Comparison of ENCODE assay signal across 1 cellular context in the genomic region with DNA sequence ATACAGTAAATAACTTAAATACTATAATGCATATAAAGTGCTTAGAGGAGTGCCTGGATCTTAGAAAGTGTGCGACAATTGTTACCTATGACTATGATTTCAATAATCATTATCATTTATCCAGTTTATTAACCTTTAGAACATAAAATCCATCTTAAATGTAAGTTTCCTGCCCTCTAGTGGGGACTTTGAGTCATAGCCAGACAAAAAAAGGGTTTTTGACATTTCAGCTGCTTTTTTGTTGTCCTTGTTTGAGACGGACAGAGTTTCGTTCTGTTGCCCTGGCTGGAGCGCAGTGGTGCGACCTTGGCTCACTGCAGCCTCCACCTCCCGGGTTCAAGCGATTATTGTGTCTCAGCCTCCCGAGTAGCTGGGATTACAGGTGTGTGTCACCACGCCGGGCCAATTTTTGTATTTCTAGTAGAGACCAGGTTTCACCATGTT.
TF ChIP-seq lines count a peak whose summit lies in the region.

No MANE protein-coding gene starts in this region.

TF ChIP-seq in H1, 55 proteins besides CTCF, POLR2A, EP300 and RAD21:
- TF ChIP-seq BCL11A (IDR thresholded peaks at IDR 0.05; ENCODE audit: low read depth in 2 of 2, low read length in 2 of 2) (no peak), SP2 (IDR thresholded peaks at IDR 0.05; ENCODE audit: low read length) (no peak), TCF12 (IDR thresholded peaks at IDR 0.05; ENCODE audit: low read depth, low read length) (no peak), CBX8 (IDR thresholded peaks at IDR 0.05; ENCODE audit: borderline replicate concordance, low read depth, low read length) (no peak), HDAC6 (IDR thresholded peaks at IDR 0.05; ENCODE audit: low read depth, low read length) (no peak), CEBPB (IDR thresholded peaks at IDR 0.05; ENCODE audit: low read depth, low read length) (no peak), BACH1 (IDR thresholded peaks at IDR 0.05; ENCODE audit: low read length) (no peak), RXRA (IDR thresholded peaks at IDR 0.05; ENCODE audit: insufficient read depth, low read depth, low read length) (no peak), NRF1 (IDR thresholded peaks at IDR 0.05; ENCODE audit: low read depth, low read length) (no peak), CBX5 (IDR thresholded peaks at IDR 0.05; ENCODE audit: low read depth, low read length) (no peak), RBBP5 (IDR thresholded peaks at IDR 0.05; ENCODE audit: borderline replicate concordance, low read depth, low read length) (no peak), POLR2AphosphoS5 (IDR thresholded peaks at IDR 0.05; ENCODE audit: low read depth, low read length) (no peak), SP4 (IDR thresholded peaks at IDR 0.05; ENCODE audit: low read length) (no peak), SIN3A (conservative IDR thresholded peaks at IDR 0.05 in 1 of 2, IDR thresholded peaks at IDR 0.05 in 1 of 2; ENCODE audit: low read depth in 1 of 2, low read length in 2 of 2) (no peak)
- TF ChIP-seq, protein P1, sequence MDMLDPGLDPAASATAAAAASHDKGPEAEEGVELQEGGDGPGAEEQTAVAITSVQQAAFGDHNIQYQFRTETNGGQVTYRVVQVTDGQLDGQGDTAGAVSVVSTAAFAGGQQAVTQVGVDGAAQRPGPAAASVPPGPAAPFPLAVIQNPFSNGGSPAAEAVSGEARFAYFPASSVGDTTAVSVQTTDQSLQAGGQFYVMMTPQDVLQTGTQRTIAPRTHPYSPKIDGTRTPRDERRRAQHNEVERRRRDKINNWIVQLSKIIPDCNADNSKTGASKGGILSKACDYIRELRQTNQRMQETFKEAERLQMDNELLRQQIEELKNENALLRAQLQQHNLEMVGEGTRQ (IDR thresholded peaks at IDR 0.05; ENCODE audit: low read length): no peak
- TF ChIP-seq, protein P2, sequence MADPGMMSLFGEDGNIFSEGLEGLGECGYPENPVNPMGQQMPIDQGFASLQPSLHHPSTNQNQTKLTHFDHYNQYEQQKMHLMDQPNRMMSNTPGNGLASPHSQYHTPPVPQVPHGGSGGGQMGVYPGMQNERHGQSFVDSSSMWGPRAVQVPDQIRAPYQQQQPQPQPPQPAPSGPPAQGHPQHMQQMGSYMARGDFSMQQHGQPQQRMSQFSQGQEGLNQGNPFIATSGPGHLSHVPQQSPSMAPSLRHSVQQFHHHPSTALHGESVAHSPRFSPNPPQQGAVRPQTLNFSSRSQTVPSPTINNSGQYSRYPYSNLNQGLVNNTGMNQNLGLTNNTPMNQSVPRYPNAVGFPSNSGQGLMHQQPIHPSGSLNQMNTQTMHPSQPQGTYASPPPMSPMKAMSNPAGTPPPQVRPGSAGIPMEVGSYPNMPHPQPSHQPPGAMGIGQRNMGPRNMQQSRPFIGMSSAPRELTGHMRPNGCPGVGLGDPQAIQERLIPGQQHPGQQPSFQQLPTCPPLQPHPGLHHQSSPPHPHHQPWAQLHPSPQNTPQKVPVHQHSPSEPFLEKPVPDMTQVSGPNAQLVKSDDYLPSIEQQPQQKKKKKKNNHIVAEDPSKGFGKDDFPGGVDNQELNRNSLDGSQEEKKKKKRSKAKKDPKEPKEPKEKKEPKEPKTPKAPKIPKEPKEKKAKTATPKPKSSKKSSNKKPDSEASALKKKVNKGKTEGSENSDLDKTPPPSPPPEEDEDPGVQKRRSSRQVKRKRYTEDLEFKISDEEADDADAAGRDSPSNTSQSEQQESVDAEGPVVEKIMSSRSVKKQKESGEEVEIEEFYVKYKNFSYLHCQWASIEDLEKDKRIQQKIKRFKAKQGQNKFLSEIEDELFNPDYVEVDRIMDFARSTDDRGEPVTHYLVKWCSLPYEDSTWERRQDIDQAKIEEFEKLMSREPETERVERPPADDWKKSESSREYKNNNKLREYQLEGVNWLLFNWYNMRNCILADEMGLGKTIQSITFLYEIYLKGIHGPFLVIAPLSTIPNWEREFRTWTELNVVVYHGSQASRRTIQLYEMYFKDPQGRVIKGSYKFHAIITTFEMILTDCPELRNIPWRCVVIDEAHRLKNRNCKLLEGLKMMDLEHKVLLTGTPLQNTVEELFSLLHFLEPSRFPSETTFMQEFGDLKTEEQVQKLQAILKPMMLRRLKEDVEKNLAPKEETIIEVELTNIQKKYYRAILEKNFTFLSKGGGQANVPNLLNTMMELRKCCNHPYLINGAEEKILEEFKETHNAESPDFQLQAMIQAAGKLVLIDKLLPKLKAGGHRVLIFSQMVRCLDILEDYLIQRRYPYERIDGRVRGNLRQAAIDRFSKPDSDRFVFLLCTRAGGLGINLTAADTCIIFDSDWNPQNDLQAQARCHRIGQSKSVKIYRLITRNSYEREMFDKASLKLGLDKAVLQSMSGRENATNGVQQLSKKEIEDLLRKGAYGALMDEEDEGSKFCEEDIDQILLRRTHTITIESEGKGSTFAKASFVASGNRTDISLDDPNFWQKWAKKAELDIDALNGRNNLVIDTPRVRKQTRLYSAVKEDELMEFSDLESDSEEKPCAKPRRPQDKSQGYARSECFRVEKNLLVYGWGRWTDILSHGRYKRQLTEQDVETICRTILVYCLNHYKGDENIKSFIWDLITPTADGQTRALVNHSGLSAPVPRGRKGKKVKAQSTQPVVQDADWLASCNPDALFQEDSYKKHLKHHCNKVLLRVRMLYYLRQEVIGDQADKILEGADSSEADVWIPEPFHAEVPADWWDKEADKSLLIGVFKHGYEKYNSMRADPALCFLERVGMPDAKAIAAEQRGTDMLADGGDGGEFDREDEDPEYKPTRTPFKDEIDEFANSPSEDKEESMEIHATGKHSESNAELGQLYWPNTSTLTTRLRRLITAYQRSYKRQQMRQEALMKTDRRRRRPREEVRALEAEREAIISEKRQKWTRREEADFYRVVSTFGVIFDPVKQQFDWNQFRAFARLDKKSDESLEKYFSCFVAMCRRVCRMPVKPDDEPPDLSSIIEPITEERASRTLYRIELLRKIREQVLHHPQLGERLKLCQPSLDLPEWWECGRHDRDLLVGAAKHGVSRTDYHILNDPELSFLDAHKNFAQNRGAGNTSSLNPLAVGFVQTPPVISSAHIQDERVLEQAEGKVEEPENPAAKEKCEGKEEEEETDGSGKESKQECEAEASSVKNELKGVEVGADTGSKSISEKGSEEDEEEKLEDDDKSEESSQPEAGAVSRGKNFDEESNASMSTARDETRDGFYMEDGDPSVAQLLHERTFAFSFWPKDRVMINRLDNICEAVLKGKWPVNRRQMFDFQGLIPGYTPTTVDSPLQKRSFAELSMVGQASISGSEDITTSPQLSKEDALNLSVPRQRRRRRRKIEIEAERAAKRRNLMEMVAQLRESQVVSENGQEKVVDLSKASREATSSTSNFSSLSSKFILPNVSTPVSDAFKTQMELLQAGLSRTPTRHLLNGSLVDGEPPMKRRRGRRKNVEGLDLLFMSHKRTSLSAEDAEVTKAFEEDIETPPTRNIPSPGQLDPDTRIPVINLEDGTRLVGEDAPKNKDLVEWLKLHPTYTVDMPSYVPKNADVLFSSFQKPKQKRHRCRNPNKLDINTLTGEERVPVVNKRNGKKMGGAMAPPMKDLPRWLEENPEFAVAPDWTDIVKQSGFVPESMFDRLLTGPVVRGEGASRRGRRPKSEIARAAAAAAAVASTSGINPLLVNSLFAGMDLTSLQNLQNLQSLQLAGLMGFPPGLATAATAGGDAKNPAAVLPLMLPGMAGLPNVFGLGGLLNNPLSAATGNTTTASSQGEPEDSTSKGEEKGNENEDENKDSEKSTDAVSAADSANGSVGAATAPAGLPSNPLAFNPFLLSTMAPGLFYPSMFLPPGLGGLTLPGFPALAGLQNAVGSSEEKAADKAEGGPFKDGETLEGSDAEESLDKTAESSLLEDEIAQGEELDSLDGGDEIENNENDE (IDR thresholded peaks at IDR 0.05; ENCODE audit: insufficient replicate concordance, low read length): no peak
- TF ChIP-seq, protein P3, sequence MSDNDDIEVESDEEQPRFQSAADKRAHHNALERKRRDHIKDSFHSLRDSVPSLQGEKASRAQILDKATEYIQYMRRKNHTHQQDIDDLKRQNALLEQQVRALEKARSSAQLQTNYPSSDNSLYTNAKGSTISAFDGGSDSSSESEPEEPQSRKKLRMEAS (IDR thresholded peaks at IDR 0.05): no peak
